18 cellular contexts compared by ENCODE assay signal in genomic region chr1:12075195-12076114, GRCh38. TPM values are rescaled to one million over a fixed set of nuclear protein-coding genes. Genes with fewer than 3 reads are reported as not detected.
DNase-seq lines count a peak whose midpoint lies in the region; ATAC-seq and TF ChIP-seq lines count a peak whose summit lies in the region.
"Had no signal": no experiment of that assay in that cellular context is flagged by ENCODE, and none has a peak within 500 bp of the region (broad histone marks: within the 10 kb centered on the region; RNA-seq: fewer than 3 reads in every experiment).

No MANE protein-coding gene starts in this region.

- no peak for TF ChIP-seq CTCF in SK-N-SH (IDR thresholded peaks at IDR 0.05)
- no peak for TF ChIP-seq CTCF in fibroblast of the aortic adventitia (IDR thresholded peaks at IDR 0.05; ENCODE audit: insufficient read depth, low read length)
- TF ChIP-seq CTCF in retinal pigment epithelial cell (conservative IDR thresholded peaks at IDR 0.05; ENCODE audit: low read depth, low read length), result no peak

- H3F3A ChIP-seq in SK-N-SH (replicated peaks; ENCODE audit: insufficient read depth), result no peaks in the 10 kb centered on the region

- CTCF ChIA-PET in SK-N-SH (lab: Yijun Ruan, JAX), result interaction anchor here (2.3 kb wide), 1 partner anchor 49 kb away, joined by 8 read pairs; no protein-coding TSS in a partner anchor

- WGBS in SK-N-SH (ENCODE audit: low lambda C conversion rate), result 66% methylated on average over 19 of the region's 19 CpGs

- TF ChIP-seq RAD21 in SK-N-SH (IDR thresholded peaks at IDR 0.05; ENCODE audit: low read length), result no peak

- no peaks in the 10 kb centered on the region for H3K27me3 ChIP-seq in SK-N-SH (ENCODE audit: insufficient read depth)
- H3K27me3 ChIP-seq: tibial nerve had no signal

- no peaks in the 10 kb centered on the region for H3K79me2 ChIP-seq in SK-N-SH (ENCODE audit: insufficient read depth)

- H4K20me1 ChIP-seq in SK-N-SH (ENCODE audit: insufficient read depth), result no peaks in the 10 kb centered on the region

- no peak overlapping the region for H2AFZ ChIP-seq in SK-N-SH (ENCODE audit: low read depth)

- H3K36me3 ChIP-seq in SK-N-SH (replicated peaks in 1 of 2; ENCODE audit: control insufficient read depth in 1 of 2, insufficient read depth in 2 of 2, low read length in 1 of 2), result no peaks in the 10 kb centered on the region
- H3K36me3 ChIP-seq: prostate gland, tibial nerve had no signal

- no peak overlapping the region for H3K9ac ChIP-seq in SK-N-SH

- H3K4me3 ChIP-seq in SK-N-SH (ENCODE audit: low read depth in 2 of 2, low read length in 1 of 2) (no peak overlapping the region), fibroblast of the aortic adventitia (ENCODE audit: low read depth, low read length) (no peak overlapping the region), retinal pigment epithelial cell (ENCODE audit: low read length) (no peak overlapping the region)
- H3K4me3 ChIP-seq: prostate gland, tibial nerve had no signal

- no peaks in the 10 kb centered on the region for H3K9me3 ChIP-seq in SK-N-SH
- H3K9me3 ChIP-seq: prostate gland had no signal

- TF ChIP-seq EP300 in SK-N-SH (IDR thresholded peaks at IDR 0.05; ENCODE audit: borderline replicate concordance in 1 of 2, low read depth in 1 of 2, low read length in 1 of 2), result no peak

- POLR2A ChIA-PET in SK-N-SH (lab: Yijun Ruan, JAX), result no interaction called here

- no peak overlapping the region for H3K4me2 ChIP-seq in SK-N-SH

- no peaks in the 10 kb centered on the region for H3K9me2 ChIP-seq in SK-N-SH

- H3K4me1 ChIP-seq in SK-N-SH (ENCODE audit: control insufficient read depth in 1 of 2, insufficient read depth in 2 of 2, low read depth in 1 of 2, low read length in 1 of 2), result no peaks in the 10 kb centered on the region
- H3K4me1 ChIP-seq: prostate gland had no signal

- ATAC-seq in SK-N-SH treated with all-trans-retinoic acid at 6 μM for 48 hours, result peak; percentile 20; the same call in 2 of the 3 replicates
- ATAC-seq in GM21360 (IDR thresholded peaks at IDR 0.05; ENCODE audit: unreplicated experiment), result no peak
- ATAC-seq: activated naive CD4-positive, alpha-beta T cell treated with anti-CD3 and anti-CD28 coated beads, Interleukin-2, amount 50 U/mL, for 72 hours had no signal

- no peak overlapping the region for H3K27ac ChIP-seq in SK-N-SH (ENCODE audit: low read depth in 2 of 2, low read length in 1 of 2)
- H3K27ac ChIP-seq: 22Rv1, prostate gland, tibial nerve had no signal

- DNase-seq in SK-N-SH, result no peak
- DNase-seq in OCI-M1 (lab: John Stamatoyannopoulos, UW), result peak; percentile 94
- peak; percentile 98 for DNase-seq in fibroblast of the aortic adventitia (ENCODE audit: low read depth)
- DNase-seq in retinal pigment epithelial cell (ENCODE audit: low read depth), result peak; percentile 57
- no peak for DNase-seq in NCI-H524 (lab: John Stamatoyannopoulos, UW)
- DNase-seq in globus pallidus (ENCODE audit: low spot score), result no peak
- DNase-seq: activated CD4-positive, alpha-beta T cell treated with anti-CD3 and anti-CD28 coated beads for 4 hours; DMS79; effector memory CD4-positive, alpha-beta T cell; Kasumi-1; NCI-H2171; SHP77 treated with DMSO at 0.1 percent for 48 hours had no signal

TF ChIP-seq in SK-N-SH treated with all-trans-retinoic acid at 6 μM for 48 hours, 23 proteins besides CTCF, POLR2A, EP300 and RAD21:
- TF ChIP-seq, protein P1, sequence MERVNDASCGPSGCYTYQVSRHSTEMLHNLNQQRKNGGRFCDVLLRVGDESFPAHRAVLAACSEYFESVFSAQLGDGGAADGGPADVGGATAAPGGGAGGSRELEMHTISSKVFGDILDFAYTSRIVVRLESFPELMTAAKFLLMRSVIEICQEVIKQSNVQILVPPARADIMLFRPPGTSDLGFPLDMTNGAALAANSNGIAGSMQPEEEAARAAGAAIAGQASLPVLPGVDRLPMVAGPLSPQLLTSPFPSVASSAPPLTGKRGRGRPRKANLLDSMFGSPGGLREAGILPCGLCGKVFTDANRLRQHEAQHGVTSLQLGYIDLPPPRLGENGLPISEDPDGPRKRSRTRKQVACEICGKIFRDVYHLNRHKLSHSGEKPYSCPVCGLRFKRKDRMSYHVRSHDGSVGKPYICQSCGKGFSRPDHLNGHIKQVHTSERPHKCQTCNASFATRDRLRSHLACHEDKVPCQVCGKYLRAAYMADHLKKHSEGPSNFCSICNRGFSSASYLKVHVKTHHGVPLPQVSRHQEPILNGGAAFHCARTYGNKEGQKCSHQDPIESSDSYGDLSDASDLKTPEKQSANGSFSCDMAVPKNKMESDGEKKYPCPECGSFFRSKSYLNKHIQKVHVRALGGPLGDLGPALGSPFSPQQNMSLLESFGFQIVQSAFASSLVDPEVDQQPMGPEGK (CRISPR knock-in tag; IDR thresholded peaks at IDR 0.05; ENCODE audit: borderline replicate concordance), result peak; percentile 78; the same call in 1 of the 2 replicates
- no peak for TF ChIP-seq CSDC2 (CRISPR knock-in tag; IDR thresholded peaks at IDR 0.05)

TF ChIP-seq in SK-N-SH, 30 proteins besides CTCF, POLR2A, EP300 and RAD21 (continues in another document):
- TF ChIP-seq MXI1 (IDR thresholded peaks at IDR 0.05; ENCODE audit: low read depth, low read length), result no peak
- TF ChIP-seq NFIC (IDR thresholded peaks at IDR 0.05; ENCODE audit: borderline replicate concordance), result no peak
- no peak for TF ChIP-seq JUND (IDR thresholded peaks at IDR 0.05)
- TF ChIP-seq, protein P2, sequence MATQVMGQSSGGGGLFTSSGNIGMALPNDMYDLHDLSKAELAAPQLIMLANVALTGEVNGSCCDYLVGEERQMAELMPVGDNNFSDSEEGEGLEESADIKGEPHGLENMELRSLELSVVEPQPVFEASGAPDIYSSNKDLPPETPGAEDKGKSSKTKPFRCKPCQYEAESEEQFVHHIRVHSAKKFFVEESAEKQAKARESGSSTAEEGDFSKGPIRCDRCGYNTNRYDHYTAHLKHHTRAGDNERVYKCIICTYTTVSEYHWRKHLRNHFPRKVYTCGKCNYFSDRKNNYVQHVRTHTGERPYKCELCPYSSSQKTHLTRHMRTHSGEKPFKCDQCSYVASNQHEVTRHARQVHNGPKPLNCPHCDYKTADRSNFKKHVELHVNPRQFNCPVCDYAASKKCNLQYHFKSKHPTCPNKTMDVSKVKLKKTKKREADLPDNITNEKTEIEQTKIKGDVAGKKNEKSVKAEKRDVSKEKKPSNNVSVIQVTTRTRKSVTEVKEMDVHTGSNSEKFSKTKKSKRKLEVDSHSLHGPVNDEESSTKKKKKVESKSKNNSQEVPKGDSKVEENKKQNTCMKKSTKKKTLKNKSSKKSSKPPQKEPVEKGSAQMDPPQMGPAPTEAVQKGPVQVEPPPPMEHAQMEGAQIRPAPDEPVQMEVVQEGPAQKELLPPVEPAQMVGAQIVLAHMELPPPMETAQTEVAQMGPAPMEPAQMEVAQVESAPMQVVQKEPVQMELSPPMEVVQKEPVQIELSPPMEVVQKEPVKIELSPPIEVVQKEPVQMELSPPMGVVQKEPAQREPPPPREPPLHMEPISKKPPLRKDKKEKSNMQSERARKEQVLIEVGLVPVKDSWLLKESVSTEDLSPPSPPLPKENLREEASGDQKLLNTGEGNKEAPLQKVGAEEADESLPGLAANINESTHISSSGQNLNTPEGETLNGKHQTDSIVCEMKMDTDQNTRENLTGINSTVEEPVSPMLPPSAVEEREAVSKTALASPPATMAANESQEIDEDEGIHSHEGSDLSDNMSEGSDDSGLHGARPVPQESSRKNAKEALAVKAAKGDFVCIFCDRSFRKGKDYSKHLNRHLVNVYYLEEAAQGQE (IDR thresholded peaks at IDR 0.05; ENCODE audit: low read depth, low read length), result no peak
- TF ChIP-seq POLR2AphosphoS5 (IDR thresholded peaks at IDR 0.05; ENCODE audit: low read depth, low read length), result no peak
- TF ChIP-seq ZBTB33 (IDR thresholded peaks at IDR 0.05; ENCODE audit: borderline replicate concordance, low read depth), result no peak
- no peak for TF ChIP-seq FOXM1 (IDR thresholded peaks at IDR 0.05; ENCODE audit: low read depth)
- TF ChIP-seq RFX5 (IDR thresholded peaks at IDR 0.05; ENCODE audit: low read length), result no peak
- TF ChIP-seq EZH2phosphoT487 (IDR thresholded peaks at IDR 0.05; ENCODE audit: borderline replicate concordance, low read depth), result no peak
- no peak for TF ChIP-seq SIN3A (IDR thresholded peaks at IDR 0.05; ENCODE audit: borderline replicate concordance, low read depth, low read length)
- no peak for TF ChIP-seq TCF12 (IDR thresholded peaks at IDR 0.05)
- TF ChIP-seq FOSL2 (IDR thresholded peaks at IDR 0.05; ENCODE audit: borderline replicate concordance, low read depth), result no peak
- TF ChIP-seq CHD2 (IDR thresholded peaks at IDR 0.05; ENCODE audit: low read length, partially characterized antibody), result no peak
- TF ChIP-seq MEF2A (IDR thresholded peaks at IDR 0.05; ENCODE audit: borderline replicate concordance, low read depth), result no peak

RNA-seq across cellular contexts. Expression of gene TNFRSF8, which starts 12.4 kb away (rescaled TPM):
- 0.07 TPM in 1 of 2 replicates, not detected in the other for polyA plus RNA-seq in SK-N-SH (2012; rRNA removed)
- polyA plus RNA-seq in SK-N-SH (2012; cell fraction: cytosol; rRNA removed), result 0.03 TPM in 1 of 2 replicates, not detected in the other
- polyA plus RNA-seq in SK-N-SH (2012; cell fraction: nucleus; rRNA removed), result 0.04 and 0.08 TPM in 2 replicates
- total RNA-seq in fibroblast of the aortic adventitia (ENCODE audit: low replicate concordance), result 0.09 and 15.4 TPM in 2 replicates

RNA-seq across cellular contexts. Expression of gene MIIP, which starts 56.2 kb away (rescaled TPM):
- polyA plus RNA-seq in SK-N-SH (2012; rRNA removed), result 24.0 and 25.6 TPM in 2 replicates
- polyA plus RNA-seq in SK-N-SH (2012; cell fraction: cytosol; rRNA removed), result 6.1 and 11.1 TPM in 2 replicates
- 128 and 148 TPM in 2 replicates for polyA plus RNA-seq in SK-N-SH (2012; cell fraction: nucleus; rRNA removed)
- 22.0 and 31.4 TPM in 2 replicates for total RNA-seq in fibroblast of the aortic adventitia (ENCODE audit: low replicate concordance)

Comparison
In these comparisons a context has a peak if more than half of its experiments do, and no peak if none do; other contexts are left out.
1. DNase-seq: peak in OCI-M1 (single experiment), fibroblast of the aortic adventitia (single experiment) and retinal pigment epithelial cell (single experiment); none in SK-N-SH (single experiment), NCI-H524 (0 of 2) and globus pallidus (single experiment).